ENCODE assay signal across 8 cellular contexts in genomic region chr19:42277821-42278809, GRCh38. TPM values are rescaled to one million over a fixed set of nuclear protein-coding genes. Genes with fewer than 3 reads are reported as not detected.
DNase-seq lines count a peak whose midpoint lies in the region; ATAC-seq and TF ChIP-seq lines count a peak whose summit lies in the region.

No MANE protein-coding gene starts in this region.

- H3K36me3 ChIP-seq in suprapubic skin: peaks cover 15% of the 10 kb centered on the region

- 26% methylated on average over 11 of the region's 11 CpGs for WGBS in right cardiac atrium
- WGBS in suprapubic skin: 5% methylated on average over 8 of the region's 11 CpGs

- intact Hi-C loops in activated CD8-positive, alpha-beta T cell treated with anti-CD3 and anti-CD28 coated beads for 36 hours (cut with micrococcal nuclease): no loop called here
- intact Hi-C loops in right cardiac atrium (cut with DNase I) (no loop called here), CD14-positive monocyte (cut with micrococcal nuclease) (no loop called here)

- H3K27ac ChIP-seq in right cardiac atrium (ENCODE audit: low read length): peak overlapping the region; percentile 71
- peak overlapping the region; percentile 97 for H3K27ac ChIP-seq in suprapubic skin

- peaks cover 31% of the 10 kb centered on the region for H3K4me1 ChIP-seq in right cardiac atrium (ENCODE audit: control insufficient read depth, insufficient read depth, low read length)
- H3K4me1 ChIP-seq in suprapubic skin: peaks cover 88% of the 10 kb centered on the region

- DNase-seq in DMS53 (lab: John Stamatoyannopoulos, UW): peak; percentile 45
- no peak for DNase-seq in DMS53 treated with DMSO at 0.1 percent for 48 hours (lab: John Stamatoyannopoulos, UW; ENCODE audit: unreplicated experiment)
- DNase-seq in activated CD8-positive, alpha-beta T cell treated with anti-CD3 and anti-CD28 coated beads for 36 hours: no peak
- DNase-seq in right cardiac atrium: peak; percentile 33 to 69 (median 67)
- DNase-seq in suprapubic skin (ENCODE audit: low spot score in 2 of 2): peak; percentile 75 to 76
- DNase-seq in CD14-positive monocyte (ENCODE audit: low spot score): no peak
- no peak for DNase-seq in dedifferentiated amniotic fluid mesenchymal stem cell (ENCODE audit: extremely low spot score)
- DNase-seq in stimulated activated CD4-positive, alpha-beta T cell treated with anti-CD3 and anti-CD28 coated beads, Interleukin-1b, Interleukin-23, amount 100 ng/mL, for 48 hours: no peak

- peaks cover 11% of the 10 kb centered on the region for H3K36me3 Mint-ChIP-seq in activated CD8-positive, alpha-beta T cell treated with anti-CD3 and anti-CD28 coated beads for 36 hours (ENCODE audit: low read depth)
- H3K36me3 Mint-ChIP-seq in CD14-positive monocyte: peaks cover 34 to 46% of the 10 kb centered on the region in 2 donors

- H3K4me3 ChIP-seq in right cardiac atrium (ENCODE audit: low read length) (no peak overlapping the region), suprapubic skin (peak overlapping the region; percentile 0)

- no peak for TF ChIP-seq CTCF in activated CD8-positive, alpha-beta T cell treated with anti-CD3 and anti-CD28 coated beads for 36 hours (IDR thresholded peaks at IDR 0.05)
- TF ChIP-seq CTCF in suprapubic skin (IDR thresholded peaks at IDR 0.05) (no peak), CD14-positive monocyte (IDR thresholded peaks at IDR 0.05) (no peak)

- no peaks in the 10 kb centered on the region for H3K9me3 Mint-ChIP-seq in activated CD8-positive, alpha-beta T cell treated with anti-CD3 and anti-CD28 coated beads for 36 hours
- H3K9me3 Mint-ChIP-seq in CD14-positive monocyte: no peaks in the 10 kb centered on the region

- H3K9me3 ChIP-seq in right cardiac atrium (ENCODE audit: control insufficient read depth, low read length) (no peaks in the 10 kb centered on the region), suprapubic skin (no peaks in the 10 kb centered on the region)

- no peak for TF ChIP-seq POLR2A in suprapubic skin (IDR thresholded peaks at IDR 0.05)

- H3K27me3 Mint-ChIP-seq in activated CD8-positive, alpha-beta T cell treated with anti-CD3 and anti-CD28 coated beads for 36 hours: no peaks in the 10 kb centered on the region
- peaks cover 0 to 5% (median 2%) of the 10 kb centered on the region in 3 donors for H3K27me3 Mint-ChIP-seq in CD14-positive monocyte (ENCODE audit: low read depth in 3 of 3)

- CTCF ChIA-PET in activated CD8-positive, alpha-beta T cell treated with anti-CD3 and anti-CD28 coated beads for 36 hours (lab: Charles Lee): interaction anchor here (0.6 to 6.7 kb wide), 17 partner anchors 8 to 170 kb away, joined by 3 to 107 read pairs (median 7); partner anchors contain the start of genes ERF, GSK3A, POU2F2 and ZNF526

- H3K27ac Mint-ChIP-seq in activated CD8-positive, alpha-beta T cell treated with anti-CD3 and anti-CD28 coated beads for 36 hours: peak overlapping the region; percentile 41
- H3K27ac Mint-ChIP-seq in CD14-positive monocyte: peak overlapping the region in 1 of 7 donors; percentile 38

- H3K27me3 ChIP-seq in right cardiac atrium (ENCODE audit: control insufficient read depth, insufficient read depth): no peaks in the 10 kb centered on the region
- H3K27me3 ChIP-seq in suprapubic skin: no peaks in the 10 kb centered on the region

- peaks cover 44% of the 10 kb centered on the region for H3K4me1 Mint-ChIP-seq in activated CD8-positive, alpha-beta T cell treated with anti-CD3 and anti-CD28 coated beads for 36 hours (ENCODE audit: low read depth)
- peaks cover 41% of the 10 kb centered on the region for H3K4me1 Mint-ChIP-seq in CD14-positive monocyte

- TF ChIP-seq EP300 in suprapubic skin (IDR thresholded peaks at IDR 0.05): no peak

- ATAC-seq in activated CD8-positive, alpha-beta T cell treated with anti-CD3 and anti-CD28 coated beads for 36 hours: no peak
- ATAC-seq in right cardiac atrium: no peak

- POLR2A ChIA-PET in activated CD8-positive, alpha-beta T cell treated with anti-CD3 and anti-CD28 coated beads for 36 hours (lab: Charles Lee): interaction anchor here (1.0 to 7.5 kb wide), 5 partner anchors 7 to 32 kb away, joined by 3 to 119 read pairs (median 5); partner anchors contain the start of genes ERF and GSK3A

- H3K4me3 Mint-ChIP-seq in activated CD8-positive, alpha-beta T cell treated with anti-CD3 and anti-CD28 coated beads for 36 hours: no peak overlapping the region
- no peak overlapping the region for H3K4me3 Mint-ChIP-seq in CD14-positive monocyte

RNA-seq across cellular contexts. Expression of gene CIC, which starts 9.1 kb away (rescaled TPM):
- total RNA-seq in activated CD8-positive, alpha-beta T cell treated with anti-CD3 and anti-CD28 coated beads for 36 hours: 10 to 100 TPM; 60.7 to 65.6 TPM
- total RNA-seq in right cardiac atrium (10 to 100 TPM; 36.4 to 42.7 (median 39.6) TPM), suprapubic skin (10 to 100 TPM; 57.5 to 91.6 (median 81.9) TPM)
- polyA plus RNA-seq in right cardiac atrium (28.6 TPM), CD14-positive monocyte (under 1 TPM; 0.62 to 0.87 TPM)

RNA-seq across cellular contexts. Expression of gene ERF, which starts 23.2 kb away (rescaled TPM):
- total RNA-seq in activated CD8-positive, alpha-beta T cell treated with anti-CD3 and anti-CD28 coated beads for 36 hours: 10 to 100 TPM; 60.0 to 69.2 TPM
- 10 to 100 TPM; 33.3 to 58.1 (median 48.1) TPM for total RNA-seq in right cardiac atrium
- polyA plus RNA-seq in right cardiac atrium: 39.1 TPM
- 10 to 100 TPM; 36.8 to 49.5 (median 45.8) TPM for total RNA-seq in suprapubic skin
- polyA plus RNA-seq in CD14-positive monocyte: 1 to 10 TPM; 2.3 to 3.4 TPM

RNA-seq across cellular contexts. Expression of gene PRR19, which starts 23.8 kb away (rescaled TPM):
- under 1 TPM; 0.38 to 0.49 TPM for total RNA-seq in activated CD8-positive, alpha-beta T cell treated with anti-CD3 and anti-CD28 coated beads for 36 hours
- total RNA-seq in right cardiac atrium (under 1 TPM in 3 of 4 donors, not detected in 1; 0.20 to 0.32 (median 0.26) TPM), suprapubic skin (1 to 10 TPM in 2 of 4 donors, under 1 TPM in 2; 0.73 to 1.7 (median 1.1) TPM)
- polyA plus RNA-seq in right cardiac atrium (0.29 TPM), CD14-positive monocyte (under 1 TPM; 0.35 to 0.38 TPM)

RNA-seq across cellular contexts. Expression of gene PAFAH1B3, which starts 24.3 kb away (rescaled TPM):
- total RNA-seq in activated CD8-positive, alpha-beta T cell treated with anti-CD3 and anti-CD28 coated beads for 36 hours: 10 to 100 TPM; 39.1 to 42.4 TPM
- total RNA-seq in right cardiac atrium (1 to 10 TPM; 1.6 to 5.9 (median 4.4) TPM), suprapubic skin (10 to 100 TPM; 14.4 to 33.0 (median 18.9) TPM)
- polyA plus RNA-seq in right cardiac atrium (4.3 TPM), CD14-positive monocyte (10 to 100 TPM; 15.3 to 15.5 TPM)

RNA-seq across cellular contexts. Expression of gene TMEM145, which starts 35.0 kb away (rescaled TPM):
- 1 to 10 TPM; 3.0 to 3.2 TPM for total RNA-seq in activated CD8-positive, alpha-beta T cell treated with anti-CD3 and anti-CD28 coated beads for 36 hours
- 1 to 10 TPM in 3 of 4 donors, under 1 TPM in 1; 0.91 to 1.6 (median 1.2) TPM for total RNA-seq in right cardiac atrium
- polyA plus RNA-seq in right cardiac atrium: 0.41 TPM
- total RNA-seq in suprapubic skin: 1 to 10 TPM in 1 of 4 donors, not detected in 3; 4.2 TPM
- polyA plus RNA-seq in CD14-positive monocyte: not detected

Comparison
In these comparisons a context has a peak if more than half of its experiments do, and no peak if none do; other contexts are left out.
1. DNase-seq: peak in DMS53 (single experiment), right cardiac atrium (3 of 3) and suprapubic skin (2 of 2); none in DMS53 treated with DMSO at 0.1 percent for 48 hours (single experiment), activated CD8-positive, alpha-beta T cell treated with anti-CD3 and anti-CD28 coated beads for 36 hours (single experiment), CD14-positive monocyte (single experiment), dedifferentiated amniotic fluid mesenchymal stem cell (single experiment) and stimulated activated CD4-positive, alpha-beta T cell treated with anti-CD3 and anti-CD28 coated beads, Interleukin-1b, Interleukin-23, amount 100 ng/mL, for 48 hours (single experiment).